Comparison of ENCODE assay signal across 1 cellular context in the genomic region with DNA sequence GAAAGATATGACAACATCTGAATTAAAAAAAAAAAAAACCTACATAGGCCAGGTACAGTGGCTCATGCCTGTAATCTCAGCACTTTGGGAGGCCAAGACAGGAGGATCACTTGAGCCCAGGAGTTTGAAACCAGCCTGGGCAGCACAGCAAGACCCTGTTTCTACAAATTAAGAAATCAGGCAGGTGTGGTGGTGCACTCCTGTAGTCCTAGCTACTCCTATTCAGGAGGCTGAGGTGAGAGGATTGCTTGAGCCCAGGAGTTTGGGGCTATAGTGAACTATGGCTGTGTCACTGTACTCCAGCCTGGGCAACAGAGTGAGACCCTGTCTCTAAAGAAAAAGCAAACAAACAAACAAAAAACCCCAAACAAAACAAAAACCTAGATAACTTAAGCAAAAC. TPM values are rescaled to one million over a fixed set of nuclear protein-coding genes. Genes with fewer than 3 reads are reported as not detected.
"Had no signal": no experiment of that assay in that cellular context is flagged by ENCODE, and none has a peak within 500 bp of the region (broad histone marks: within the 10 kb centered on the region; RNA-seq: fewer than 3 reads in every experiment).

No MANE protein-coding gene starts in this region.

RNA-seq across cellular contexts. Expression of gene MAP7D2, which starts 45.8 kb away (rescaled TPM):
- total RNA-seq: HT1080 had no signal
